8 cellular contexts compared by ENCODE assay signal in the genomic region with DNA sequence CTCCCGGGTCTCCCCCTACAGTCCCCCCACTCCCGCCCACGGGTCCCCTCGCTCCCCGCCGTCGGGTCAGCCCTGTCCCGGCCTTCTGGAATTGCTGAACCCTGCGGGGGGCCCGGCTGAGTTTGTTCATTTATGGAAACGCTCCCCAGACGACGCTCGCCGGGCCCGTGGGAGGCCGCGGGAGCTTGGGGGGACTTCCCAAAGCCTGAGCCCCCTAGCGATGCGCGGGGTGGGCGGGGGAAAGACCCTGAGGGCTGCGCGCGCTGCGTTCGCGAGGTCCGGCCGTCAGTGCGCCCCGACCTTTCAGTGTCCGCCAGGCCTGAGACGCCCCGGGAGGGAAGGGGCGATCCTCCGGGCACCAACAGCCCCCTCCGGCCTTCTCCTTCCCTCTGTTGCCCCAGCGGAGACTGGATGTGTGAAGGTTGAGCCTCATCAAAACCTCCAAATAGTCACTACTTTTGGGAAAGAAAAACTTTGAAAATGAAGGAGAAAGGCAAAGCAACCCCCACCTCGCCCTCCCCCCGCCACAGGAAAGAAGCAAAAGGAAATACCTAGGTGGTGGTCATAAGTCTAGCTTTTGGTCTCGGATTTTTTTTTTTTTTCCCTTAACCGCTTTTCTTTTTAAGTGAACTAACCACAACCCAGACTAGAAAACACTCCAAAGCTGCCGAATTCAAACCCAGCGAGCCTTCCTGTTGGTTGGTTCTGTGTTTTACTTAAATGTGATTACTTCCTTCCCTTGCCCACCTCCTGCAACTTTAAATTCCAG. TPM values are rescaled to one million over a fixed set of nuclear protein-coding genes. Genes with fewer than 3 reads are reported as not detected.
DNase-seq lines count a peak whose midpoint lies in the region; FAIRE-seq and TF ChIP-seq lines count a peak whose summit lies in the region.

No MANE protein-coding gene starts in this region.

- intact Hi-C loops in posterior vena cava (cut with DNase I): no loop called here

- no peak for TF ChIP-seq CTCF in neural cell (IDR thresholded peaks at IDR 0.05; ENCODE audit: poor library complexity, severe bottlenecking)

- no peaks in the 10 kb centered on the region for H3K9me2 ChIP-seq in neural cell (ENCODE audit: insufficient read depth, low read length)

- no peak for FAIRE-seq in RCC 7860 (lab: Jason Lieb, UNC)

- TF ChIP-seq EP300 in neural cell (conservative IDR thresholded peaks at IDR 0.05; ENCODE audit: poor library complexity, severe bottlenecking): no peak

- H3K9me3 ChIP-seq in HUES48 (ENCODE audit: control insufficient read depth, insufficient read depth, low read length): no peaks in the 10 kb centered on the region
- no peaks in the 10 kb centered on the region for H3K9me3 ChIP-seq in neural cell (ENCODE audit: low read length)

- H3K27ac ChIP-seq in HUES48 (ENCODE audit: low read depth, low read length): no peak overlapping the region
- no peak overlapping the region for H3K27ac ChIP-seq in neural cell (ENCODE audit: low read length)

- H3K4me1 ChIP-seq in HUES48 (ENCODE audit: control insufficient read depth, insufficient read depth, low read length): peaks cover 7% of the 10 kb centered on the region; the same call in 1 of the 2 replicates

- H3K36me3 ChIP-seq in HUES48 (ENCODE audit: control insufficient read depth, insufficient read depth, low read length) (no peaks in the 10 kb centered on the region), neural cell (ENCODE audit: insufficient read depth, low read length) (no peaks in the 10 kb centered on the region)

- H4K20me1 ChIP-seq in neural cell (ENCODE audit: insufficient read depth): no peaks in the 10 kb centered on the region

- peaks cover 49% of the 10 kb centered on the region for H3K27me3 ChIP-seq in HUES48 (ENCODE audit: control insufficient read depth, insufficient read depth, low read length)
- H3K27me3 ChIP-seq in neural cell (ENCODE audit: insufficient read depth, low read depth, low read length): peaks cover 62% of the 10 kb centered on the region

- no peaks in the 10 kb centered on the region for H3K79me2 ChIP-seq in neural cell (replicated peaks; ENCODE audit: insufficient read depth, low read length)

- no peak overlapping the region for H3K4me2 ChIP-seq in neural cell (ENCODE audit: low read length)

- DNase-seq in activated naive CD4-positive, alpha-beta T cell treated with Interleukin-2 at 50 U/mL for 16 hours: peak; percentile 8
- DNase-seq in activated naive CD4-positive, alpha-beta T cell treated with anti-CD3 and anti-CD28 coated beads, Interleukin-2, amount 50 U/mL, for 16 hours: no peak
- DNase-seq in central memory CD4-positive, alpha-beta T cell: peak; percentile 70
- DNase-seq in RCC 7860 (ENCODE audit: low spot score): no peak
- no peak for DNase-seq in Kasumi-1 (lab: John Stamatoyannopoulos, UW)
- no peak for DNase-seq in posterior vena cava (ENCODE audit: low spot score)

- no peak overlapping the region for H2AFZ ChIP-seq in neural cell (ENCODE audit: low read depth, low read length)

- H3K9ac ChIP-seq in HUES48 (ENCODE audit: low read depth, low read length) (no peak overlapping the region), neural cell (ENCODE audit: low read length) (no peak overlapping the region)

- H3K4me3 ChIP-seq in HUES48 (ENCODE audit: low read depth, low read length): peak overlapping the region; percentile 49
- H3K4me3 ChIP-seq in neural cell (ENCODE audit: low read length): peak overlapping the region; percentile 25

- H3F3A ChIP-seq in neural cell (ENCODE audit: insufficient read depth, low read length, poor library complexity, severe bottlenecking): no peaks in the 10 kb centered on the region

- TF ChIP-seq RAD21 in neural cell (conservative IDR thresholded peaks at IDR 0.05): no peak

TF ChIP-seq in neural cell, 6 proteins besides CTCF, POLR2A, EP300 and RAD21:
- TF ChIP-seq EZH2 (IDR thresholded peaks at IDR 0.05; ENCODE audit: borderline replicate concordance, insufficient read depth, low read length, poor library complexity, severe bottlenecking) (peak; percentile 88), MXI1 (conservative IDR thresholded peaks at IDR 0.05; ENCODE audit: poor library complexity, severe bottlenecking) (no peak)
TF ChIP-seq in neural cell: peak in this region for 1.

RNA-seq across cellular contexts. Expression of a gene that starts 0.5 kb away (rescaled TPM):
- not detected in 2 replicates for polyA plus RNA-seq in neural cell
- polyA minus RNA-seq in neural cell: not detected in 2 replicates
- total RNA-seq in posterior vena cava: 1 to 10 TPM; 3.0 to 9.1 TPM

RNA-seq across cellular contexts. Expression of a gene that starts 37.4 kb away (rescaled TPM):
- 5.7 and 7.0 TPM in 2 replicates for polyA plus RNA-seq in neural cell
- 8.3 and 9.5 TPM in 2 replicates for polyA minus RNA-seq in neural cell
- 10 to 100 TPM; 25.0 to 55.4 TPM for total RNA-seq in posterior vena cava

RNA-seq across cellular contexts. Expression of a gene that starts 41.8 kb away (rescaled TPM):
- 0.57 and 4.2 TPM in 2 replicates for polyA plus RNA-seq in neural cell
- polyA minus RNA-seq in neural cell: 1.2 and 3.5 TPM in 2 replicates
- 1 to 10 TPM in 1 of 2 donors, under 1 TPM in 1; 0.67 to 1.5 TPM for total RNA-seq in posterior vena cava

Comparison
In these comparisons a context has a peak if more than half of its experiments do, and no peak if none do; other contexts are left out.
1. DNase-seq: peak in activated naive CD4-positive, alpha-beta T cell treated with Interleukin-2 at 50 U/mL for 16 hours (single experiment) and central memory CD4-positive, alpha-beta T cell (single experiment); none in activated naive CD4-positive, alpha-beta T cell treated with anti-CD3 and anti-CD28 coated beads, Interleukin-2, amount 50 U/mL, for 16 hours (single experiment), RCC 7860 (single experiment), Kasumi-1 (0 of 2) and posterior vena cava (single experiment).